Comparison of ENCODE assay signal across 16 cellular contexts in the genomic region with DNA sequence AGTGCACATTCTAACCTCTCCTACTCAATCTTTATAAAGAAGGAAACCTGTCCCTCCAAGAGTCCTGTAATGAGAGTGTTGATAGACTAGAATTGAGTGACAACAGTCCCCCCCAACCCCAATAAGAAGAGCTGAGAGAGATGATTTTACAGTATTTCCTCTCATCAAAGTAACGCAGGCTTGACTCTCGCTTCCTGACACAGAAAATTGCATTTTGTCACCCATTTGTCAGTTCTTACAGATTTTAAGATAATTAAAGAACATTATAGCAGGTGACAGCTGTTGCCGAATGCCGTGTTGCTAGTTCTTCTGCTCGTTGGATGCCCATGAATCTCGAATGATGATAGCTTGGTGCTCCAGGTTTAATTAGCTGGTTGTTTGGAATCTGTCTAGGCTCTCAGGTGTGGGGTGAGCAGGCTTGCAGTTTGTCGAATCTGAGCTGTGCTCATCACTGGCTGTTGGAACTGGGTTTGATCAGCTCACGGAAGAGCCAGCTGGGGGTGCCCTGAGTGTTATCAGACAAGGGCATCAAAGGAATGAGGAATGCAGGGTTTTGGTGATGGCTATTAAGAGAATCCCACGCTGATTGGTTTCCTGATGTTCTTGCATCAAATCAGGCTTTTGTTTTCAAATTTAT.
"Had no signal": no experiment of that assay in that cellular context is flagged by ENCODE, and none has a peak within 500 bp of the region (broad histone marks: within the 10 kb centered on the region; RNA-seq: fewer than 3 reads in every experiment).

No MANE protein-coding gene starts in this region.

- ATAC-seq: left ventricle myocardium superior; lower lobe of right lung; naive thymus-derived CD4-positive, alpha-beta T cell; right lobe of liver; stimulated activated naive CD8-positive, alpha-beta T cell treated with anti-CD3 and anti-CD28 coated beads, Interleukin-15, amount 100 ng/mL, for 72 hours had no signal

- H3K4me1 ChIP-seq: lower lobe of right lung, right lobe of liver, thyroid gland had no signal

- H3K4me3 ChIP-seq: lower lobe of right lung, ovary, right lobe of liver, thyroid gland had no signal

- H3K27ac ChIP-seq: lower lobe of right lung, ovary, right lobe of liver, thyroid gland had no signal

- H3K27me3 ChIP-seq: dorsolateral prefrontal cortex, ovary, right lobe of liver, thyroid gland had no signal

- H3K9me3 ChIP-seq: lower lobe of right lung, ovary, right lobe of liver, thyroid gland had no signal

- DNase-seq: dorsolateral prefrontal cortex; effector CD4-positive, alpha-beta T cell; left ventricle myocardium superior; lower lobe of right lung; naive thymus-derived CD4-positive, alpha-beta T cell; occipital lobe; ovary; right lobe of liver; small intestine; stimulated activated CD4-positive, alpha-beta T cell treated with anti-CD3 and anti-CD28 coated beads, Interleukin-1b, Interleukin-23, amount 100 ng/mL, for 48 hours; stimulated activated CD4-positive, alpha-beta T cell treated with anti-CD3 and anti-CD28 coated beads, Interleukin-4, amount 100 ng/mL, for 1 hour; stimulated activated CD8-positive, alpha-beta memory T cell treated with anti-CD3 and anti-CD28 coated beads, Interleukin-4, amount 100 ng/mL, for 48 hours; stimulated activated naive CD4-positive, alpha-beta T cell; stimulated activated naive CD8-positive, alpha-beta T cell treated with anti-CD3 and anti-CD28 coated beads, Interleukin-15, amount 100 ng/mL, for 72 hours; thyroid gland; trophoblast cell had no signal

- H3K36me3 ChIP-seq: lower lobe of right lung, ovary, right lobe of liver, thyroid gland had no signal
